Comparison of ENCODE assay signal across 11 cellular contexts in genomic region chr20:13029687-13030510, GRCh38. TPM values are rescaled to one million over a fixed set of nuclear protein-coding genes. Genes with fewer than 3 reads are reported as not detected.
DNase-seq lines count a peak whose midpoint lies in the region; ATAC-seq and TF ChIP-seq lines count a peak whose summit lies in the region.
"Had no signal": no experiment of that assay in that cellular context is flagged by ENCODE, and none has a peak within 500 bp of the region (broad histone marks: within the 10 kb centered on the region; RNA-seq: fewer than 3 reads in every experiment).

No MANE protein-coding gene starts in this region.

- H3K27me3 Mint-ChIP-seq in activated naive CD8-positive, alpha-beta T cell treated with anti-CD3 and anti-CD28 coated beads, Interleukin-2, amount 50 U/mL, for 24 hours = no peaks in the 10 kb centered on the region
- no peaks in the 10 kb centered on the region for H3K27me3 Mint-ChIP-seq in activated naive CD8-positive, alpha-beta T cell treated with anti-CD3 and anti-CD28 coated beads for 36 hours
- H3K27me3 Mint-ChIP-seq in WTC11 (ENCODE audit: low read depth) = no peaks in the 10 kb centered on the region; the same call in 1 of the 2 replicates
- H3K27me3 Mint-ChIP-seq in stimulated activated naive B cell treated with anti-CD40 and anti-IgM and Interleukin-4, amounts not matched to agents 10 μg/mL and 1 μg/mL and 100 μg/mL, for 72 hours = no peaks in the 10 kb centered on the region

- no peak overlapping the region for H3K27ac ChIP-seq in upper lobe of left lung
- H3K27ac ChIP-seq: psoas muscle had no signal

- H3K36me3 Mint-ChIP-seq in activated naive CD8-positive, alpha-beta T cell treated with anti-CD3 and anti-CD28 coated beads, Interleukin-2, amount 50 U/mL, for 24 hours (ENCODE audit: low read depth) = no peaks in the 10 kb centered on the region
- H3K36me3 Mint-ChIP-seq in activated naive CD8-positive, alpha-beta T cell treated with anti-CD3 and anti-CD28 coated beads for 36 hours = no peaks in the 10 kb centered on the region
- H3K36me3 Mint-ChIP-seq in WTC11 = no peaks in the 10 kb centered on the region
- no peaks in the 10 kb centered on the region for H3K36me3 Mint-ChIP-seq in stimulated activated naive B cell treated with anti-CD40 and anti-IgM and Interleukin-4, amounts not matched to agents 10 μg/mL and 1 μg/mL and 100 μg/mL, for 72 hours

- 69 to 77% methylated on average over 5 of the region's 5 CpGs for WGBS in upper lobe of left lung, 2 donors

- DNase-seq in activated naive CD8-positive, alpha-beta T cell treated with anti-CD3 and anti-CD28 coated beads, Interleukin-2, amount 50 U/mL, for 24 hours = no peak
- no peak for DNase-seq in activated naive CD8-positive, alpha-beta T cell treated with anti-CD3 and anti-CD28 coated beads for 36 hours
- DNase-seq in WTC11 (ENCODE audit: low spot score) = no peak
- peak; percentile 46 for DNase-seq in iPS-NIHi11 (ENCODE audit: low spot score)
- no peak for DNase-seq in upper lobe of left lung
- no peak for DNase-seq in stimulated activated naive B cell treated with anti-CD40 and anti-IgM and Interleukin-4, amounts not matched to agents 10 μg/mL and 1 μg/mL and 100 μg/mL, for 72 hours
- DNase-seq: effector memory CD4-positive, alpha-beta T cell; MM.1S had no signal

- H3K36me3 ChIP-seq in upper lobe of left lung = no peaks in the 10 kb centered on the region

- no peak overlapping the region for H3K4me3 ChIP-seq in upper lobe of left lung
- H3K4me3 ChIP-seq: psoas muscle had no signal

- TF ChIP-seq EP300 in upper lobe of left lung (IDR thresholded peaks at IDR 0.05) = no peak

- H3K27me3 ChIP-seq in upper lobe of left lung = no peaks in the 10 kb centered on the region

- H3K4me3 Mint-ChIP-seq in activated naive CD8-positive, alpha-beta T cell treated with anti-CD3 and anti-CD28 coated beads, Interleukin-2, amount 50 U/mL, for 24 hours = no peak overlapping the region
- no peak overlapping the region for H3K4me3 Mint-ChIP-seq in activated naive CD8-positive, alpha-beta T cell treated with anti-CD3 and anti-CD28 coated beads for 36 hours
- H3K4me3 Mint-ChIP-seq in WTC11 = no peak overlapping the region
- no peak overlapping the region for H3K4me3 Mint-ChIP-seq in stimulated activated naive B cell treated with anti-CD40 and anti-IgM and Interleukin-4, amounts not matched to agents 10 μg/mL and 1 μg/mL and 100 μg/mL, for 72 hours

- peaks cover 0 to 14% (median 7%) of the 10 kb centered on the region in 4 donors for H3K4me1 ChIP-seq in upper lobe of left lung
- H3K4me1 ChIP-seq: psoas muscle had no signal

- H3K27ac Mint-ChIP-seq in activated naive CD8-positive, alpha-beta T cell treated with anti-CD3 and anti-CD28 coated beads, Interleukin-2, amount 50 U/mL, for 24 hours = no peak overlapping the region
- no peak overlapping the region for H3K27ac Mint-ChIP-seq in activated naive CD8-positive, alpha-beta T cell treated with anti-CD3 and anti-CD28 coated beads for 36 hours
- no peak overlapping the region for H3K27ac Mint-ChIP-seq in WTC11
- no peak overlapping the region for H3K27ac Mint-ChIP-seq in stimulated activated naive B cell treated with anti-CD40 and anti-IgM and Interleukin-4, amounts not matched to agents 10 μg/mL and 1 μg/mL and 100 μg/mL, for 72 hours

- no peak for TF ChIP-seq POLR2A in upper lobe of left lung (IDR thresholded peaks at IDR 0.05)

- no peaks in the 10 kb centered on the region for H3K9me3 ChIP-seq in upper lobe of left lung
- H3K9me3 ChIP-seq: psoas muscle had no signal

- H3K9me3 Mint-ChIP-seq in activated naive CD8-positive, alpha-beta T cell treated with anti-CD3 and anti-CD28 coated beads, Interleukin-2, amount 50 U/mL, for 24 hours = no peaks in the 10 kb centered on the region
- no peaks in the 10 kb centered on the region for H3K9me3 Mint-ChIP-seq in activated naive CD8-positive, alpha-beta T cell treated with anti-CD3 and anti-CD28 coated beads for 36 hours
- H3K9me3 Mint-ChIP-seq in WTC11 = no peaks in the 10 kb centered on the region
- peaks cover 0 to 2% of the 10 kb centered on the region in 2 donors for H3K9me3 Mint-ChIP-seq in stimulated activated naive B cell treated with anti-CD40 and anti-IgM and Interleukin-4, amounts not matched to agents 10 μg/mL and 1 μg/mL and 100 μg/mL, for 72 hours

- POLR2A ChIA-PET in WTC11 (lab: Charles Lee) = no interaction called here

- no peaks in the 10 kb centered on the region for H3K4me1 Mint-ChIP-seq in activated naive CD8-positive, alpha-beta T cell treated with anti-CD3 and anti-CD28 coated beads, Interleukin-2, amount 50 U/mL, for 24 hours
- no peaks in the 10 kb centered on the region for H3K4me1 Mint-ChIP-seq in activated naive CD8-positive, alpha-beta T cell treated with anti-CD3 and anti-CD28 coated beads for 36 hours
- peaks cover 6% of the 10 kb centered on the region for H3K4me1 Mint-ChIP-seq in WTC11
- peaks cover 3 to 13% of the 10 kb centered on the region in 2 donors for H3K4me1 Mint-ChIP-seq in stimulated activated naive B cell treated with anti-CD40 and anti-IgM and Interleukin-4, amounts not matched to agents 10 μg/mL and 1 μg/mL and 100 μg/mL, for 72 hours

- CTCF ChIA-PET in WTC11 (lab: Charles Lee) = no interaction called here

- TF ChIP-seq CTCF in WTC11 (IDR thresholded peaks at IDR 0.05) (no peak), upper lobe of left lung (IDR thresholded peaks at IDR 0.05) (no peak)

- ATAC-seq in activated naive CD8-positive, alpha-beta T cell treated with anti-CD3 and anti-CD28 coated beads, Interleukin-2, amount 50 U/mL, for 24 hours = peak; percentile 71
- ATAC-seq in WTC11 = peak; percentile 61
- peak; percentile 62 to 66 for ATAC-seq in upper lobe of left lung (ENCODE audit: low FRiP score in 2 of 2)
- no peak for ATAC-seq in HG03175 (IDR thresholded peaks at IDR 0.05; ENCODE audit: unreplicated experiment)
- no peak for ATAC-seq in stimulated activated naive B cell treated with anti-CD40 and anti-IgM and Interleukin-4, amounts not matched to agents 10 μg/mL and 1 μg/mL and 100 μg/mL, for 72 hours (replicated peaks)
- ATAC-seq in GM19324 (IDR thresholded peaks at IDR 0.05; ENCODE audit: low FRiP score, unreplicated experiment) = no peak

TF ChIP-seq in WTC11, 78 proteins besides CTCF, POLR2A, EP300 and RAD21:
- TF ChIP-seq HMGA2 (CRISPR knock-in tag; IDR thresholded peaks at IDR 0.05) = no peak
- TF ChIP-seq FOXP4 (CRISPR knock-in tag; IDR thresholded peaks at IDR 0.05) = no peak
- TF ChIP-seq GABPB1 (CRISPR knock-in tag; IDR thresholded peaks at IDR 0.05) = peak; percentile 47; the same call in 1 of the 2 replicates
- no peak for TF ChIP-seq JAZF1 (CRISPR knock-in tag; IDR thresholded peaks at IDR 0.05)
- no peak for TF ChIP-seq PRDM15 (CRISPR knock-in tag; IDR thresholded peaks at IDR 0.05)

RNA-seq across cellular contexts. Expression of gene SPTLC3, which starts 21.1 kb away (rescaled TPM):
- total RNA-seq in activated naive CD8-positive, alpha-beta T cell treated with anti-CD3 and anti-CD28 coated beads for 36 hours = 1 to 10 TPM in 1 of 2 experiments, under 1 TPM in 1; 0.76 to 1.7 TPM
- 0.13 to 0.64 TPM (median 0.48 TPM) in 3 replicates for total RNA-seq in WTC11 (2021)
- total RNA-seq in upper lobe of left lung = 10 to 100 TPM in 5 of 6 donors, 1 to 10 TPM in 1; 9.0 to 21.7 (median 15.8) TPM

Comparison
In these comparisons a context has a peak if more than half of its experiments do, and no peak if none do; other contexts are left out.
1. ATAC-seq: peak in activated naive CD8-positive, alpha-beta T cell treated with anti-CD3 and anti-CD28 coated beads, Interleukin-2, amount 50 U/mL, for 24 hours (single experiment), WTC11 (single experiment) and upper lobe of left lung (2 of 2); none in HG03175 (single experiment), stimulated activated naive B cell treated with anti-CD40 and anti-IgM and Interleukin-4, amounts not matched to agents 10 μg/mL and 1 μg/mL and 100 μg/mL, for 72 hours (0 of 2) and GM19324 (single experiment).